15 cellular contexts compared by ENCODE assay signal in the genomic region with DNA sequence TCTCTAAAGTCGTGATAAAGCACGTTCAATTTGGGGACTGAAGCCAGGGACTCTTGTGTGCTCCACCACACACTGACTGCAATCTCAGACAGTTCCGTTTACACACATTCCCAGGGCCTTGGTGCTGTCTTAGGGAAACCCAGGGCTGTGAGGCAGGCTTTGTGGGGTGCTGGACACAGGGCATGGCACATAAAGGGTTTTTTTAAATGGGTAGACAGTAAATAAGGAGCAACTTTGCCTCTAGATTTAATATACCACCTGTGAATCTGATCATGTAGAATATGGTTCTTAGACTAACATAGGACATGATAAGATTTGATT. TPM values are rescaled to one million over a fixed set of nuclear protein-coding genes. Genes with fewer than 3 reads are reported as not detected.
DNase-seq lines count a peak whose midpoint lies in the region; ATAC-seq and TF ChIP-seq lines count a peak whose summit lies in the region.
"Had no signal": no experiment of that assay in that cellular context is flagged by ENCODE, and none has a peak within 500 bp of the region (broad histone marks: within the 10 kb centered on the region; RNA-seq: fewer than 3 reads in every experiment).

No MANE protein-coding gene starts in this region.

- TF ChIP-seq CTCF in Calu3 (IDR thresholded peaks at IDR 0.05; ENCODE audit: unreplicated experiment): no peak

- H3K4me2 ChIP-seq in BLaER1 treated with 17β-estradiol and CSF1 and Interleukin-3, amounts not matched to agents 10 nM and 100 nM: peak overlapping the region; percentile 93 to 100 (median 98); a peak in 21 of 22 replicates

- H3K4me3 ChIP-seq in BLaER1 treated with 17β-estradiol and CSF1 and Interleukin-3, amounts not matched to agents 10 nM and 100 nM: 0 out of 20 replicates have a peak overlapping the region, but pooled peaks of 1 of the 10 experiments have one; percentile 90
- H3K4me3 ChIP-seq: SJCRH30 had no signal

- peaks cover 28% of the 10 kb centered on the region for H3K36me3 Mint-ChIP-seq in Calu3 (ENCODE audit: insufficient read depth, unreplicated experiment)
- peaks cover 3% of the 10 kb centered on the region for H3K36me3 Mint-ChIP-seq in activated naive CD8-positive, alpha-beta T cell
- peaks cover 0 to 3% (median 0%) of the 10 kb centered on the region in 3 donors for H3K36me3 Mint-ChIP-seq in naive thymus-derived CD8-positive, alpha-beta T cell

- peaks cover 0 to 14% (median 7%) of the 10 kb centered on the region in 11 experiments; a peak in 10 of 22 replicates for H3K36me3 ChIP-seq in BLaER1 treated with 17β-estradiol and CSF1 and Interleukin-3, amounts not matched to agents 10 nM and 100 nM
- H3K36me3 ChIP-seq: SJCRH30 had no signal

- H3K4me3 Mint-ChIP-seq in Calu3 (ENCODE audit: low read depth, unreplicated experiment): peak overlapping the region; percentile 91
- peak overlapping the region; percentile 93 for H3K4me3 Mint-ChIP-seq in activated naive CD8-positive, alpha-beta T cell
- H3K4me3 Mint-ChIP-seq in naive thymus-derived CD8-positive, alpha-beta T cell: peak overlapping the region in 9 of 10 donors; percentile 89 to 95 (median 92)

- peaks cover 36 to 57% (median 42%) of the 10 kb centered on the region in 10 experiments for H3K4me1 ChIP-seq in BLaER1 treated with 17β-estradiol and CSF1 and Interleukin-3, amounts not matched to agents 10 nM and 100 nM

- peaks cover 0 to 55% (median 31%) of the 10 kb centered on the region in 11 experiments; a peak in 19 of 22 replicates for H4K20me1 ChIP-seq in BLaER1 treated with 17β-estradiol and CSF1 and Interleukin-3, amounts not matched to agents 10 nM and 100 nM

- CTCF ChIA-PET in Calu3 (lab: Charles Lee): no interaction called here

- H3K27ac ChIP-seq in BLaER1 treated with 17β-estradiol and CSF1 and Interleukin-3, amounts not matched to agents 10 nM and 100 nM: no peak overlapping the region
- H3K27ac ChIP-seq: SJCRH30 had no signal

- H3K4me1 Mint-ChIP-seq in Calu3 (ENCODE audit: low read depth, unreplicated experiment): peaks cover 40% of the 10 kb centered on the region
- peaks cover 69% of the 10 kb centered on the region for H3K4me1 Mint-ChIP-seq in activated naive CD8-positive, alpha-beta T cell (ENCODE audit: low read depth)
- H3K4me1 Mint-ChIP-seq in naive thymus-derived CD8-positive, alpha-beta T cell: peaks cover 37 to 77% (median 66%) of the 10 kb centered on the region in 4 donors

- no TSS peak for BruUV-seq in Calu3 (replicated peaks; lab: Mats Ljungman, UMichigan)

- intact Hi-C loops in Calu3 (cut with micrococcal nuclease; ENCODE audit: unreplicated experiment): no loop called here

- no peak overlapping the region for H3K9ac ChIP-seq in BLaER1 treated with 17β-estradiol and CSF1 and Interleukin-3, amounts not matched to agents 10 nM and 100 nM

- DNase-seq in Calu3 (no peak), SKM-1 treated with dmso at 0.1 percent for 144 hours (lab: John Stamatoyannopoulos, UW; ENCODE audit: unreplicated experiment) (no peak), iPS-NIHi11 (ENCODE audit: low spot score) (no peak), GM03348 (ENCODE audit: low spot score) (no peak)
- no peak for DNase-seq in naive thymus-derived CD8-positive, alpha-beta T cell
- DNase-seq: activated CD4-positive, alpha-beta T cell treated with anti-CD3 and anti-CD28 coated beads for 1 hour; dermis blood vessel endothelial cell; foreskin melanocyte; H9; NCI-H1694; NCI-H748 treated with DMSO at 0.1 percent for 48 hours; SJCRH30; stimulated activated CD4-positive, alpha-beta T cell treated with anti-CD3 and anti-CD28 coated beads, Interleukin-4, amount 100 ng/mL, for 24 hours had no signal

- H3K9me3 ChIP-seq in BLaER1 treated with 17β-estradiol and CSF1 and Interleukin-3, amounts not matched to agents 10 nM and 100 nM (replicated peaks in 1 of 11): peaks cover 0 to 15% (median 7%) of the 10 kb centered on the region in 11 experiments; a peak in 17 of 22 replicates
- H3K9me3 ChIP-seq: SJCRH30 had no signal

- no peaks in the 10 kb centered on the region for H3K9me3 Mint-ChIP-seq in Calu3 (ENCODE audit: low read depth, unreplicated experiment)
- H3K9me3 Mint-ChIP-seq in activated naive CD8-positive, alpha-beta T cell (ENCODE audit: low read depth): no peaks in the 10 kb centered on the region
- no peaks in the 10 kb centered on the region for H3K9me3 Mint-ChIP-seq in naive thymus-derived CD8-positive, alpha-beta T cell

- H3K27ac Mint-ChIP-seq in Calu3 (ENCODE audit: unreplicated experiment): peak overlapping the region; percentile 47
- H3K27ac Mint-ChIP-seq in activated naive CD8-positive, alpha-beta T cell: peak overlapping the region; percentile 30
- peak overlapping the region; percentile 78 to 97 (median 92) for H3K27ac Mint-ChIP-seq in naive thymus-derived CD8-positive, alpha-beta T cell
- H3K27ac Mint-ChIP-seq: H9 had no signal

- no peaks in the 10 kb centered on the region for H3K27me3 ChIP-seq in BLaER1 treated with 17β-estradiol and CSF1 and Interleukin-3, amounts not matched to agents 10 nM and 100 nM
- H3K27me3 ChIP-seq: SJCRH30 had no signal

- POLR2A ChIA-PET in naive thymus-derived CD8-positive, alpha-beta T cell (lab: Charles Lee): no interaction called here

- ATAC-seq in naive thymus-derived CD8-positive, alpha-beta T cell: no peak

- H3K27me3 Mint-ChIP-seq in Calu3 (ENCODE audit: unreplicated experiment): no peaks in the 10 kb centered on the region
- no peaks in the 10 kb centered on the region for H3K27me3 Mint-ChIP-seq in activated naive CD8-positive, alpha-beta T cell
- H3K27me3 Mint-ChIP-seq in naive thymus-derived CD8-positive, alpha-beta T cell: no peaks in the 10 kb centered on the region

RNA-seq across cellular contexts. Expression of gene ENTPD6, which starts 2.3 kb away (rescaled TPM):
- total RNA-seq in Calu3 (2022): 56.3 and 61.5 TPM in 2 replicates
- total RNA-seq in naive thymus-derived CD8-positive, alpha-beta T cell: 100 to 1,000 TPM; 109 to 110 TPM
- polyA plus RNA-seq in naive thymus-derived CD8-positive, alpha-beta T cell: 10 to 100 TPM; 39.9 to 50.5 (median 44.7) TPM

RNA-seq across cellular contexts. Expression of gene PYGB, which starts 50.1 kb away (rescaled TPM):
- total RNA-seq in Calu3 (2022): 253 and 258 TPM in 2 replicates
- total RNA-seq in naive thymus-derived CD8-positive, alpha-beta T cell: 10 to 100 TPM; 50.2 to 54.4 TPM
- 100 to 1,000 TPM in 1 of 3 donors, 10 to 100 TPM in 2; 39.9 to 107 (median 71.3) TPM for polyA plus RNA-seq in naive thymus-derived CD8-positive, alpha-beta T cell

Comparison
In these comparisons a context has a peak if more than half of its experiments do, and no peak if none do; other contexts are left out.
1. H3K27ac Mint-ChIP-seq: peak in every context shown above with its lines; median percentile 92 in naive thymus-derived CD8-positive, alpha-beta T cell; 47 in Calu3; 30 in activated naive CD8-positive, alpha-beta T cell.